8 cellular contexts compared by ENCODE assay signal in genomic region chr18:26813043-26813442, GRCh38. TPM values are rescaled to one million over a fixed set of nuclear protein-coding genes. Genes with fewer than 3 reads are reported as not detected.
DNase-seq lines count a peak whose midpoint lies in the region; ATAC-seq and TF ChIP-seq lines count a peak whose summit lies in the region.

No MANE protein-coding gene starts in this region.

- no peaks in the 10 kb centered on the region for H3K27me3 Mint-ChIP-seq in activated CD4-positive, alpha-beta T cell treated with anti-CD3 and anti-CD28 coated beads, Interleukin-2, amount 10 ng/mL, durations not matched to agents 24 days and 14 days

- H3K27me3 ChIP-seq in H7 (ENCODE audit: control insufficient read depth, insufficient read depth, low read length) (no peaks in the 10 kb centered on the region), parathyroid adenoma (ENCODE audit: control insufficient read depth, insufficient read depth, low read length) (no peaks in the 10 kb centered on the region)

- no peak overlapping the region for H3K27ac Mint-ChIP-seq in activated CD4-positive, alpha-beta T cell treated with anti-CD3 and anti-CD28 coated beads, Interleukin-2, amount 10 ng/mL, durations not matched to agents 24 days and 14 days

- no peaks in the 10 kb centered on the region for H3K4me1 ChIP-seq in parathyroid adenoma

- ATAC-seq in esophagus mucosa (peak; percentile 77), HG03108 (IDR thresholded peaks at IDR 0.05; ENCODE audit: unreplicated experiment) (no peak)

- H2AFZ ChIP-seq in parathyroid adenoma: peak overlapping the region; percentile 4

- H3K79me2 ChIP-seq in parathyroid adenoma: no peaks in the 10 kb centered on the region

- DNase-seq in DMS53 treated with DMSO at 0.1 percent for 48 hours (lab: John Stamatoyannopoulos, UW; ENCODE audit: unreplicated experiment) (peak; percentile 31), H7 (peak; percentile 56), NCI-H748 (lab: John Stamatoyannopoulos, UW; ENCODE audit: unreplicated experiment) (peak; percentile 82)
- no peak for DNase-seq in activated CD4-positive, CD25-positive, alpha-beta regulatory T cell treated with anti-CD3 and anti-CD28 coated beads, Interleukin-2, amount 50 U/mL, for 72 hours
- DNase-seq in activated CD4-positive, alpha-beta T cell treated with anti-CD3 and anti-CD28 coated beads, Interleukin-2, amount 10 ng/mL, durations not matched to agents 24 days and 14 days: no peak

- H3K27ac ChIP-seq in parathyroid adenoma: no peak overlapping the region

- no peak overlapping the region for H3K4me2 ChIP-seq in parathyroid adenoma (ENCODE audit: low read length)

- H3K9me3 Mint-ChIP-seq in activated CD4-positive, alpha-beta T cell treated with anti-CD3 and anti-CD28 coated beads, Interleukin-2, amount 10 ng/mL, durations not matched to agents 24 days and 14 days: peaks cover 5% of the 10 kb centered on the region

- no peak overlapping the region for H3K4me3 Mint-ChIP-seq in activated CD4-positive, alpha-beta T cell treated with anti-CD3 and anti-CD28 coated beads, Interleukin-2, amount 10 ng/mL, durations not matched to agents 24 days and 14 days

- H3K36me3 Mint-ChIP-seq in activated CD4-positive, alpha-beta T cell treated with anti-CD3 and anti-CD28 coated beads, Interleukin-2, amount 10 ng/mL, durations not matched to agents 24 days and 14 days (ENCODE audit: low read depth): no peaks in the 10 kb centered on the region

- H3K4me3 ChIP-seq in H7 (ENCODE audit: insufficient read depth, low read depth, low read length) (no peak overlapping the region), parathyroid adenoma (ENCODE audit: low read depth, low read length) (no peak overlapping the region)

- no peak overlapping the region for H3K9ac ChIP-seq in parathyroid adenoma

- no peaks in the 10 kb centered on the region for H3K9me3 ChIP-seq in parathyroid adenoma (ENCODE audit: control insufficient read depth, low read length)

- H3K36me3 ChIP-seq in H7 (replicated peaks; ENCODE audit: control insufficient read depth, insufficient read depth, low read length) (no peaks in the 10 kb centered on the region), parathyroid adenoma (ENCODE audit: control insufficient read depth, insufficient read depth, low read length) (no peaks in the 10 kb centered on the region)

- intact Hi-C loops in activated CD4-positive, alpha-beta T cell treated with anti-CD3 and anti-CD28 coated beads, Interleukin-2, amount 10 ng/mL, durations not matched to agents 24 days and 14 days (cut with micrococcal nuclease): no loop called here

- TF ChIP-seq CTCF in parathyroid adenoma (IDR thresholded peaks at IDR 0.05): peak; percentile 67

- no peaks in the 10 kb centered on the region for H3K4me1 Mint-ChIP-seq in activated CD4-positive, alpha-beta T cell treated with anti-CD3 and anti-CD28 coated beads, Interleukin-2, amount 10 ng/mL, durations not matched to agents 24 days and 14 days

RNA-seq across cellular contexts. Expression of gene AQP4, which starts 52.5 kb away (rescaled TPM):
- total RNA-seq in H7 (2014; rRNA removed; shearing (Covaris generic)): 0.69 and 1.00 TPM in 2 replicates
- 0.08 TPM for total RNA-seq in esophagus mucosa
- not detected in 2 replicates for total RNA-seq in activated CD4-positive, alpha-beta T cell treated with anti-CD3 and anti-CD28 coated beads, Interleukin-2, amount 10 ng/mL, durations not matched to agents 24 days and 14 days

Comparison
In these comparisons a context has a peak if more than half of its experiments do, and no peak if none do; other contexts are left out.
1. DNase-seq: peak in DMS53 treated with DMSO at 0.1 percent for 48 hours (single experiment), H7 (single experiment) and NCI-H748 (single experiment); none in activated CD4-positive, CD25-positive, alpha-beta regulatory T cell treated with anti-CD3 and anti-CD28 coated beads, Interleukin-2, amount 50 U/mL, for 72 hours (single experiment) and activated CD4-positive, alpha-beta T cell treated with anti-CD3 and anti-CD28 coated beads, Interleukin-2, amount 10 ng/mL, durations not matched to agents 24 days and 14 days (single experiment).